9 cellular contexts compared by ENCODE assay signal in the genomic region with DNA sequence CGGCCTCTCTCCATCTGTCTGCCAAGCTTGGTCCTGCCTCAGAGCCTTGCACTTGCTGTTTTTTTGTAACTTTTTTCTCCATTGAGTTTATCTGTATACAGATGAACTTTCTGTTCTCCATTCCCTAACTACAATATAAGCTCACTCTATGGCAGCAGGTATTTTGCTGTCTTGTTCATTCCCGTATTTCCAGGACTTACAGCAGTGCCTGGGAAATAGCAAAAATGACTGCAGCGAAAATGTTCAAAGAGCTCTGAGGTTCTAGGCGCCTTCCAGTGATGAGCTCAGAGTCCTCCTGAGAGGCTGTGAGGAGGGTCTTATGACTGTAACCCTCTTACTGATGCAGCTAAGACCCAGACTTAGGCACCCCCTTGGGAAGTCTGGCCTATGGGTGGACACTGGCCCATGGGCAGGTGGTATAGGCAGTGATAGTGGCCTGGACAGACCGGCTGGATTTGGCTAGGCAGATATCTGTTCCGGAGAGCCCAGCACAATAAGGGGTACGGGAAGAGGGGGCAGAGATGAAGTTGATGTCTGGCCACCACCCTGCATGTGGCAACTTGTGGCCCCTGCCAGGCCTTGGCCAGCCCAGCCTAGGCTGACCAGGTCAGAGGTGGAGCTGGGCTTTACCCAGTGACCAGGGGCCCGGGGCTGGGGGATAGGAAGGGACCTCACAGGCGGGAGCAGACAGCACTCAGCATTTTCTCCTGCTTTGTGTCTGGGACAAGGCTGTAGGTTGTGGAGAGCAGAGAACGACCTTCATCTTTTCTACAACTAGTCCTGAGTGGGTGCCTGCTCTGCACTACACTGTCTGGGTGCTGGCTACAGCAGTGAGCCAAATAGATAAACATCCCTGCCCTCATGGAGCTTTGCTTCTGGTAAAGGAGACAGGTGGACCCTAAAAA. TPM values are rescaled to one million over a fixed set of nuclear protein-coding genes. Genes with fewer than 3 reads are reported as not detected.
DNase-seq lines count a peak whose midpoint lies in the region; ATAC-seq and TF ChIP-seq lines count a peak whose summit lies in the region.
"Had no signal": no experiment of that assay in that cellular context is flagged by ENCODE, and none has a peak within 500 bp of the region (broad histone marks: within the 10 kb centered on the region; RNA-seq: fewer than 3 reads in every experiment).

No MANE protein-coding gene starts in this region.

- TF ChIP-seq CTCF in PC-9 (conservative IDR thresholded peaks at IDR 0.05) (no peak), lower leg skin (IDR thresholded peaks at IDR 0.05) (no peak)

- no peak overlapping the region for H2AFZ ChIP-seq in PC-9

- H3K9me3 Mint-ChIP-seq in T-helper 2 cell treated with Interferon-gamma antibody and Interleukin-4, amounts not matched to agents 5 μg/mL and 100 μg/mL, for 36 hours = no peaks in the 10 kb centered on the region
- no peaks in the 10 kb centered on the region for H3K9me3 Mint-ChIP-seq in stimulated activated memory B cell treated with anti-CD40 and anti-IgM and Interleukin-4, amounts not matched to agents 10 μg/mL and 1 μg/mL and 100 μg/mL, for 72 hours

- peaks cover 2% of the 10 kb centered on the region for H3K27me3 Mint-ChIP-seq in T-helper 2 cell treated with Interferon-gamma antibody and Interleukin-4, amounts not matched to agents 5 μg/mL and 100 μg/mL, for 36 hours (ENCODE audit: low read depth)
- no peaks in the 10 kb centered on the region for H3K27me3 Mint-ChIP-seq in stimulated activated memory B cell treated with anti-CD40 and anti-IgM and Interleukin-4, amounts not matched to agents 10 μg/mL and 1 μg/mL and 100 μg/mL, for 72 hours

- TF ChIP-seq POLR2A in lower leg skin (IDR thresholded peaks at IDR 0.05) = no peak

- peaks cover 71% of the 10 kb centered on the region for H3K36me3 Mint-ChIP-seq in T-helper 2 cell treated with Interferon-gamma antibody and Interleukin-4, amounts not matched to agents 5 μg/mL and 100 μg/mL, for 36 hours (ENCODE audit: low read depth)
- peaks cover 78% of the 10 kb centered on the region for H3K36me3 Mint-ChIP-seq in stimulated activated memory B cell treated with anti-CD40 and anti-IgM and Interleukin-4, amounts not matched to agents 10 μg/mL and 1 μg/mL and 100 μg/mL, for 72 hours

- H3K4me3 ChIP-seq in PC-9 = no peak overlapping the region
- no peak overlapping the region for H3K4me3 ChIP-seq in ectodermal cell (ENCODE audit: insufficient read depth, low read depth, low read length)
- no peak overlapping the region for H3K4me3 ChIP-seq in lower leg skin (ENCODE audit: low read depth, poor library complexity, severe bottlenecking)

- H3F3A ChIP-seq in PC-9 (ENCODE audit: insufficient read depth, low read depth) = peaks cover 85% of the 10 kb centered on the region

- H3K27ac Mint-ChIP-seq in T-helper 2 cell treated with Interferon-gamma antibody and Interleukin-4, amounts not matched to agents 5 μg/mL and 100 μg/mL, for 36 hours = peak overlapping the region; percentile 82
- peak overlapping the region; percentile 91 for H3K27ac Mint-ChIP-seq in stimulated activated memory B cell treated with anti-CD40 and anti-IgM and Interleukin-4, amounts not matched to agents 10 μg/mL and 1 μg/mL and 100 μg/mL, for 72 hours

- peaks cover 40% of the 10 kb centered on the region for H3K36me3 ChIP-seq in PC-9 (ENCODE audit: low read depth)
- H3K36me3 ChIP-seq in ectodermal cell (ENCODE audit: control insufficient read depth, insufficient read depth, low read length) = peaks cover 32% of the 10 kb centered on the region

- CTCF ChIA-PET in PC-9 (lab: Charles Lee) = interaction anchor here (0.9 kb wide), 1 partner anchor 187 kb away, joined by 3 read pairs; no protein-coding TSS in a partner anchor

- no peak overlapping the region for H3K4me2 ChIP-seq in PC-9

- peaks cover 46% of the 10 kb centered on the region for H3K79me2 ChIP-seq in PC-9 (ENCODE audit: low read depth)

- BruUV-seq in PC-9 (replicated peaks; lab: Mats Ljungman, UMichigan) = no TSS peak

- no peaks in the 10 kb centered on the region for H3K9me3 ChIP-seq in PC-9 (ENCODE audit: insufficient read depth, low read depth)
- H3K9me3 ChIP-seq in ectodermal cell (ENCODE audit: control insufficient read depth, low read length) = no peaks in the 10 kb centered on the region

- peak overlapping the region; percentile 51 for H3K4me3 Mint-ChIP-seq in T-helper 2 cell treated with Interferon-gamma antibody and Interleukin-4, amounts not matched to agents 5 μg/mL and 100 μg/mL, for 36 hours
- peak overlapping the region; percentile 5 for H3K4me3 Mint-ChIP-seq in stimulated activated memory B cell treated with anti-CD40 and anti-IgM and Interleukin-4, amounts not matched to agents 10 μg/mL and 1 μg/mL and 100 μg/mL, for 72 hours

- DNase-seq in T-helper 2 cell treated with Interferon-gamma antibody and Interleukin-4, amounts not matched to agents 5 μg/mL and 100 μg/mL, for 36 hours (ENCODE audit: low spot score) = no peak
- no peak for DNase-seq in T-helper 2 cell
- DNase-seq in PC-9 = peak in 1 of 2 experiments; percentile 33
- DNase-seq in SKM-1 (lab: John Stamatoyannopoulos, UW; ENCODE audit: unreplicated experiment) = no peak
- no peak for DNase-seq in lower leg skin (ENCODE audit: low spot score in 2 of 2)
- DNase-seq in T1000 (lab: John Stamatoyannopoulos, UW) = no peak

- no peaks in the 10 kb centered on the region for H3K9me2 ChIP-seq in PC-9 (ENCODE audit: insufficient read depth)

- peak overlapping the region; percentile 17; the same call in 1 of the 2 replicates for H3K27ac ChIP-seq in PC-9
- H3K27ac ChIP-seq in ectodermal cell (ENCODE audit: insufficient read depth, low read depth, low read length, poor library complexity, severe bottlenecking) = peak overlapping the region; percentile 38

- POLR2A ChIA-PET in PC-9 (lab: Charles Lee; ENCODE audit: unreplicated experiment) = interaction anchor here (0.5 to 0.6 kb wide), 4 partner anchors 24 to 500 kb away, joined by 3 to 15 read pairs (median 3); a partner anchor contains a TSS

- H3K4me1 ChIP-seq in PC-9 (replicated peaks; ENCODE audit: insufficient read depth) (peaks cover 43% of the 10 kb centered on the region), ectodermal cell (ENCODE audit: control insufficient read depth, insufficient read depth, low read length) (peaks cover 24% of the 10 kb centered on the region)

- intact Hi-C loops in PC-9 (cut with micrococcal nuclease; ENCODE audit: unreplicated experiment) = loop anchor here (5.0 to 10.0 kb wide), 5 partner anchors 280 to 773 kb away; a partner anchor contains a TSS
- intact Hi-C loops in lower leg skin (cut with DNase I; ENCODE audit: low total_unique reads) = loop anchor here (5.0 to 10.0 kb wide), 4 partner anchors 120 to 353 kb away; a partner anchor contains a TSS

- ATAC-seq in stimulated activated memory B cell treated with anti-CD40 and anti-IgM and Interleukin-4, amounts not matched to agents 10 μg/mL and 1 μg/mL and 100 μg/mL, for 72 hours = no peak

- H3K27me3 ChIP-seq in PC-9 (ENCODE audit: insufficient read depth, low read depth) (no peaks in the 10 kb centered on the region), ectodermal cell (ENCODE audit: control insufficient read depth, insufficient read depth, low read length, poor library complexity, severe bottlenecking) (no peaks in the 10 kb centered on the region)

- 93 to 94% methylated on average over 10 of the region's 10 CpGs for WGBS in ectodermal cell, 2 experiments
- 76 to 81% methylated on average over 10 of the region's 10 CpGs for WGBS in lower leg skin, 2 donors

- H3K4me1 Mint-ChIP-seq in T-helper 2 cell treated with Interferon-gamma antibody and Interleukin-4, amounts not matched to agents 5 μg/mL and 100 μg/mL, for 36 hours (ENCODE audit: low read depth) = peaks cover 55% of the 10 kb centered on the region
- peaks cover 84% of the 10 kb centered on the region for H3K4me1 Mint-ChIP-seq in stimulated activated memory B cell treated with anti-CD40 and anti-IgM and Interleukin-4, amounts not matched to agents 10 μg/mL and 1 μg/mL and 100 μg/mL, for 72 hours

- peaks cover 81% of the 10 kb centered on the region for H4K20me1 ChIP-seq in PC-9 (ENCODE audit: insufficient read depth)

RNA-seq across cellular contexts. Expression of a gene that starts 4.6 kb away (rescaled TPM):
- total RNA-seq in PC-9 (2021) (488 and 588 TPM in 2 replicates), lower leg skin (100 to 1,000 TPM; 214 to 336 (median 309) TPM)
- polyA plus RNA-seq in ectodermal cell (2013, experiment 1 of 4) = 286 TPM
- 320 TPM for polyA plus RNA-seq in ectodermal cell (2013, experiment 2 of 4)
- polyA plus RNA-seq in ectodermal cell (2013, experiment 3 of 4) = 282 TPM
- polyA plus RNA-seq in ectodermal cell (2013, experiment 4 of 4) = 313 TPM

RNA-seq across cellular contexts. Expression of a gene that starts 7.5 kb away (rescaled TPM):
- 60.7 and 94.3 TPM in 2 replicates for total RNA-seq in PC-9 (2021)
- polyA plus RNA-seq in ectodermal cell (2013, experiment 1 of 4) = 67.8 TPM
- polyA plus RNA-seq in ectodermal cell (2013, experiment 2 of 4) = 69.3 TPM
- polyA plus RNA-seq in ectodermal cell (2013, experiment 3 of 4) = 68.2 TPM
- 79.0 TPM for polyA plus RNA-seq in ectodermal cell (2013, experiment 4 of 4)
- 100 to 1,000 TPM in 3 of 4 donors, 10 to 100 TPM in 1; 93.4 to 157 (median 121) TPM for total RNA-seq in lower leg skin

RNA-seq across cellular contexts. Expression of a gene that starts 22.9 kb away (rescaled TPM):
- total RNA-seq in PC-9 (2021) (36.9 TPM in 2 replicates), lower leg skin (10 to 100 TPM; 12.8 to 27.1 (median 20.2) TPM)
- 40.4 TPM for polyA plus RNA-seq in ectodermal cell (2013, experiment 1 of 4)
- 48.4 TPM for polyA plus RNA-seq in ectodermal cell (2013, experiment 2 of 4)
- 28.6 TPM for polyA plus RNA-seq in ectodermal cell (2013, experiment 3 of 4)
- 32.2 TPM for polyA plus RNA-seq in ectodermal cell (2013, experiment 4 of 4)

RNA-seq across cellular contexts. Expression of a gene that starts 45.5 kb away (rescaled TPM):
- total RNA-seq in PC-9 (2021) (2.5 and 2.8 TPM in 2 replicates), lower leg skin (under 1 TPM; 0.13 to 0.27 (median 0.21) TPM)
- polyA plus RNA-seq in ectodermal cell (2013, experiment 1 of 4) = 0.37 TPM
- 0.41 TPM for polyA plus RNA-seq in ectodermal cell (2013, experiment 2 of 4)
- 0.32 TPM for polyA plus RNA-seq in ectodermal cell (2013, experiment 3 of 4)
- polyA plus RNA-seq in ectodermal cell (2013, experiment 4 of 4) = 0.24 TPM
- total RNA-seq: LHCN-M2 had no signal
